Comparison of ENCODE assay signal across 1 cellular context in the genomic region with DNA sequence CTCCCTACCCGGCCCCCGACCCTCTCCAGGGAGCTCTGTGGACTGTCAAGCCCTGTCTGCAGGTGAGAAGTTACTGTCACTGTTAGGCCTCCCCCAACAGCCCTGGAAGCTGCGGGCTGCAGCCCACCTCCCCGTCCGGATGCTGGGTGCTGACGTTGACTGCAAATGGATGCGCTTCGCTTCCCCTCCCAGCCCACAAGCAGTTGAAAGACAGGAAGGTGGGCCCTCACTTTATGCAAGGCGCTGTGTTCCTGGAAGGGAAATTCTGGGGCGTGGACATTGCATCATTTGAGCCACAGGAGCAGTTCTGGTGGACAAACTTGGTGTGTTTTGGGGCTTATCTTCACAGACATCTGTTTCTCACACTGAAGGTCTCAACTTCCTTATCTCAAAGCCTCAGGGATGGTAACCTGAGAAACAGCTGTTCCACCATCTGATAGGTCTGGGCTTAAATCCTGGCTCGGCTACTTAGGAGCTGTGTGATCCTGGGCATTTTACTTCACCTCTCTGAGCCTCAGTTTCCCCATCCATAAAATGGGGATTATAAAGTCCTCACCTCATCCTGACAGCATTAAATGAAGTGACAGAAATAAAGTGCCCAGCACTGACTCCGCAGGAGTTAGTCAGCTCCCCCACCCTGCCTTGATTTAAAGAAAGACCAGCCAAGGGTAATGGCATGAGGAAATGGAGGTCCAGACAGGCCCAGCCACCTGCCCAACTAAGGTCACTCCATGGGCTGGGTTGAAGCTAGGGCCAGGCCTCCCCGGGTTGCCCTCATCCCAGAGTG.
TF ChIP-seq lines count a peak whose summit lies in the region.

No MANE protein-coding gene starts in this region.

TF ChIP-seq in K562, 482 proteins besides CTCF, POLR2A, EP300 and RAD21 (continued from another document and continues in another):
- TF ChIP-seq, protein P1, sequence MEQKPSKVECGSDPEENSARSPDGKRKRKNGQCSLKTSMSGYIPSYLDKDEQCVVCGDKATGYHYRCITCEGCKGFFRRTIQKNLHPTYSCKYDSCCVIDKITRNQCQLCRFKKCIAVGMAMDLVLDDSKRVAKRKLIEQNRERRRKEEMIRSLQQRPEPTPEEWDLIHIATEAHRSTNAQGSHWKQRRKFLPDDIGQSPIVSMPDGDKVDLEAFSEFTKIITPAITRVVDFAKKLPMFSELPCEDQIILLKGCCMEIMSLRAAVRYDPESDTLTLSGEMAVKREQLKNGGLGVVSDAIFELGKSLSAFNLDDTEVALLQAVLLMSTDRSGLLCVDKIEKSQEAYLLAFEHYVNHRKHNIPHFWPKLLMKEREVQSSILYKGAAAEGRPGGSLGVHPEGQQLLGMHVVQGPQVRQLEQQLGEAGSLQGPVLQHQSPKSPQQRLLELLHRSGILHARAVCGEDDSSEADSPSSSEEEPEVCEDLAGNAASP (IDR thresholded peaks at IDR 0.05): no peak
- peak; percentile 47 to 62; a peak in 3 of 4 replicates for TF ChIP-seq NRF1 (conservative IDR thresholded peaks at IDR 0.05 in 1 of 2, IDR thresholded peaks at IDR 0.05 in 1 of 2)
- peak; percentile 100 for TF ChIP-seq HDAC2 (IDR thresholded peaks at IDR 0.05)
- TF ChIP-seq, protein P2, sequence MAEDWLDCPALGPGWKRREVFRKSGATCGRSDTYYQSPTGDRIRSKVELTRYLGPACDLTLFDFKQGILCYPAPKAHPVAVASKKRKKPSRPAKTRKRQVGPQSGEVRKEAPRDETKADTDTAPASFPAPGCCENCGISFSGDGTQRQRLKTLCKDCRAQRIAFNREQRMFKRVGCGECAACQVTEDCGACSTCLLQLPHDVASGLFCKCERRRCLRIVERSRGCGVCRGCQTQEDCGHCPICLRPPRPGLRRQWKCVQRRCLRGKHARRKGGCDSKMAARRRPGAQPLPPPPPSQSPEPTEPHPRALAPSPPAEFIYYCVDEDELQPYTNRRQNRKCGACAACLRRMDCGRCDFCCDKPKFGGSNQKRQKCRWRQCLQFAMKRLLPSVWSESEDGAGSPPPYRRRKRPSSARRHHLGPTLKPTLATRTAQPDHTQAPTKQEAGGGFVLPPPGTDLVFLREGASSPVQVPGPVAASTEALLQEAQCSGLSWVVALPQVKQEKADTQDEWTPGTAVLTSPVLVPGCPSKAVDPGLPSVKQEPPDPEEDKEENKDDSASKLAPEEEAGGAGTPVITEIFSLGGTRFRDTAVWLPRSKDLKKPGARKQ (CRISPR knock-in tag; IDR thresholded peaks at IDR 0.05): no peak
- TF ChIP-seq SMARCB1 (IDR thresholded peaks at IDR 0.05; ENCODE audit: insufficient read length, low read depth): no peak
- TF ChIP-seq, protein P3, sequence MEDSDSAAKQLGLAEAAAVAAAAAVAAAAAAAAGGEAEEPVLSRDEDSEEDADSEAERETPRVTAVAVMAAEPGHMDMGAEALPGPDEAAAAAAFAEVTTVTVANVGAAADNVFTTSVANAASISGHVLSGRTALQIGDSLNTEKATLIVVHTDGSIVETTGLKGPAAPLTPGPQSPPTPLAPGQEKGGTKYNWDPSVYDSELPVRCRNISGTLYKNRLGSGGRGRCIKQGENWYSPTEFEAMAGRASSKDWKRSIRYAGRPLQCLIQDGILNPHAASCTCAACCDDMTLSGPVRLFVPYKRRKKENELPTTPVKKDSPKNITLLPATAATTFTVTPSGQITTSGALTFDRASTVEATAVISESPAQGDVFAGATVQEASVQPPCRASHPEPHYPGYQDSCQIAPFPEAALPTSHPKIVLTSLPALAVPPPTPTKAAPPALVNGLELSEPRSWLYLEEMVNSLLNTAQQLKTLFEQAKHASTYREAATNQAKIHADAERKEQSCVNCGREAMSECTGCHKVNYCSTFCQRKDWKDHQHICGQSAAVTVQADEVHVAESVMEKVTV (CRISPR knock-in tag; IDR thresholded peaks at IDR 0.05): no peak
- TF ChIP-seq, protein P4, sequence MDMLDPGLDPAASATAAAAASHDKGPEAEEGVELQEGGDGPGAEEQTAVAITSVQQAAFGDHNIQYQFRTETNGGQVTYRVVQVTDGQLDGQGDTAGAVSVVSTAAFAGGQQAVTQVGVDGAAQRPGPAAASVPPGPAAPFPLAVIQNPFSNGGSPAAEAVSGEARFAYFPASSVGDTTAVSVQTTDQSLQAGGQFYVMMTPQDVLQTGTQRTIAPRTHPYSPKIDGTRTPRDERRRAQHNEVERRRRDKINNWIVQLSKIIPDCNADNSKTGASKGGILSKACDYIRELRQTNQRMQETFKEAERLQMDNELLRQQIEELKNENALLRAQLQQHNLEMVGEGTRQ (CRISPR knock-in tag; IDR thresholded peaks at IDR 0.05): no peak
- no peak for TF ChIP-seq MED1 (CRISPR knock-in tag; IDR thresholded peaks at IDR 0.05; ENCODE audit: borderline replicate concordance)
- TF ChIP-seq, protein P5, sequence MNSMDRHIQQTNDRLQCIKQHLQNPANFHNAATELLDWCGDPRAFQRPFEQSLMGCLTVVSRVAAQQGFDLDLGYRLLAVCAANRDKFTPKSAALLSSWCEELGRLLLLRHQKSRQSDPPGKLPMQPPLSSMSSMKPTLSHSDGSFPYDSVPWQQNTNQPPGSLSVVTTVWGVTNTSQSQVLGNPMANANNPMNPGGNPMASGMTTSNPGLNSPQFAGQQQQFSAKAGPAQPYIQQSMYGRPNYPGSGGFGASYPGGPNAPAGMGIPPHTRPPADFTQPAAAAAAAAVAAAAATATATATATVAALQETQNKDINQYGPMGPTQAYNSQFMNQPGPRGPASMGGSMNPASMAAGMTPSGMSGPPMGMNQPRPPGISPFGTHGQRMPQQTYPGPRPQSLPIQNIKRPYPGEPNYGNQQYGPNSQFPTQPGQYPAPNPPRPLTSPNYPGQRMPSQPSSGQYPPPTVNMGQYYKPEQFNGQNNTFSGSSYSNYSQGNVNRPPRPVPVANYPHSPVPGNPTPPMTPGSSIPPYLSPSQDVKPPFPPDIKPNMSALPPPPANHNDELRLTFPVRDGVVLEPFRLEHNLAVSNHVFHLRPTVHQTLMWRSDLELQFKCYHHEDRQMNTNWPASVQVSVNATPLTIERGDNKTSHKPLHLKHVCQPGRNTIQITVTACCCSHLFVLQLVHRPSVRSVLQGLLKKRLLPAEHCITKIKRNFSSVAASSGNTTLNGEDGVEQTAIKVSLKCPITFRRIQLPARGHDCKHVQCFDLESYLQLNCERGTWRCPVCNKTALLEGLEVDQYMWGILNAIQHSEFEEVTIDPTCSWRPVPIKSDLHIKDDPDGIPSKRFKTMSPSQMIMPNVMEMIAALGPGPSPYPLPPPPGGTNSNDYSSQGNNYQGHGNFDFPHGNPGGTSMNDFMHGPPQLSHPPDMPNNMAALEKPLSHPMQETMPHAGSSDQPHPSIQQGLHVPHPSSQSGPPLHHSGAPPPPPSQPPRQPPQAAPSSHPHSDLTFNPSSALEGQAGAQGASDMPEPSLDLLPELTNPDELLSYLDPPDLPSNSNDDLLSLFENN (IDR thresholded peaks at IDR 0.05; ENCODE audit: low read depth in 2 of 2, low read length in 2 of 2): peak in 1 of 2 experiments; percentile 98; a peak in 2 of 4 replicates
- TF ChIP-seq CBFA2T3 (IDR thresholded peaks at IDR 0.05): peak; percentile 100
- no peak for TF ChIP-seq ZNF282 (CRISPR knock-in tag; IDR thresholded peaks at IDR 0.05)
- TF ChIP-seq, protein P6, sequence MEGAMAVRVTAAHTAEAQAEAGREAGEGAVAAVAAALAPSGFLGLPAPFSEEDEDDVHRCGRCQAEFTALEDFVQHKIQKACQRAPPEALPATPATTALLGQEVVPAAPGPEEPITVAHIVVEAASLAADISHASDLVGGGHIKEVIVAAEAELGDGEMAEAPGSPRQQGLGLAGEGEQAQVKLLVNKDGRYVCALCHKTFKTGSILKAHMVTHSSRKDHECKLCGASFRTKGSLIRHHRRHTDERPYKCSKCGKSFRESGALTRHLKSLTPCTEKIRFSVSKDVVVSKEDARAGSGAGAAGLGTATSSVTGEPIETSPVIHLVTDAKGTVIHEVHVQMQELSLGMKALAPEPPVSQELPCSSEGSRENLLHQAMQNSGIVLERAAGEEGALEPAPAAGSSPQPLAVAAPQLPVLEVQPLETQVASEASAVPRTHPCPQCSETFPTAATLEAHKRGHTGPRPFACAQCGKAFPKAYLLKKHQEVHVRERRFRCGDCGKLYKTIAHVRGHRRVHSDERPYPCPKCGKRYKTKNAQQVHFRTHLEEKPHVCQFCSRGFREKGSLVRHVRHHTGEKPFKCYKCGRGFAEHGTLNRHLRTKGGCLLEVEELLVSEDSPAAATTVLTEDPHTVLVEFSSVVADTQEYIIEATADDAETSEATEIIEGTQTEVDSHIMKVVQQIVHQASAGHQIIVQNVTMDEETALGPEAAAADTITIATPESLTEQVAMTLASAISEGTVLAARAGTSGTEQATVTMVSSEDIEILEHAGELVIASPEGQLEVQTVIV (CRISPR knock-in tag; IDR thresholded peaks at IDR 0.05; ENCODE audit: borderline replicate concordance): no peak
- TF ChIP-seq MTA2 (IDR thresholded peaks at IDR 0.05; ENCODE audit: low read depth): peak; percentile 99
- TF ChIP-seq CTBP1 (IDR thresholded peaks at IDR 0.05; ENCODE audit: borderline replicate concordance): peak; percentile 99; the same call in 1 of the 2 replicates
- peak; percentile 95 for TF ChIP-seq MEIS2 (IDR thresholded peaks at IDR 0.05; ENCODE audit: partially characterized antibody)
- no peak for TF ChIP-seq PPARD (CRISPR knock-in tag; IDR thresholded peaks at IDR 0.05)
- peak; percentile 80 for TF ChIP-seq ZKSCAN1 (IDR thresholded peaks at IDR 0.05; ENCODE audit: low read depth, low read length)
- peak; percentile 72 to 82; a peak in 3 of 4 replicates for TF ChIP-seq FOXK2 (conservative IDR thresholded peaks at IDR 0.05 in 1 of 2, IDR thresholded peaks at IDR 0.05 in 1 of 2; ENCODE audit: low read depth in 2 of 2)
- TF ChIP-seq, protein P7, sequence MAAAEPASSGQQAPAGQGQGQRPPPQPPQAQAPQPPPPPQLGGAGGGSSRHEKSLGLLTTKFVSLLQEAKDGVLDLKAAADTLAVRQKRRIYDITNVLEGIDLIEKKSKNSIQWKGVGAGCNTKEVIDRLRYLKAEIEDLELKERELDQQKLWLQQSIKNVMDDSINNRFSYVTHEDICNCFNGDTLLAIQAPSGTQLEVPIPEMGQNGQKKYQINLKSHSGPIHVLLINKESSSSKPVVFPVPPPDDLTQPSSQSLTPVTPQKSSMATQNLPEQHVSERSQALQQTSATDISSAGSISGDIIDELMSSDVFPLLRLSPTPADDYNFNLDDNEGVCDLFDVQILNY (CRISPR knock-in tag; IDR thresholded peaks at IDR 0.05): peak; percentile 54; the same call in 1 of the 2 replicates
- TF ChIP-seq LCOR (CRISPR knock-in tag; IDR thresholded peaks at IDR 0.05): peak; percentile 99
- peak; percentile 86 for TF ChIP-seq ZNF311 (CRISPR knock-in tag; IDR thresholded peaks at IDR 0.05)
- TF ChIP-seq FOXK1 (CRISPR knock-in tag; IDR thresholded peaks at IDR 0.05; ENCODE audit: borderline replicate concordance): no peak
- TF ChIP-seq, protein P8, sequence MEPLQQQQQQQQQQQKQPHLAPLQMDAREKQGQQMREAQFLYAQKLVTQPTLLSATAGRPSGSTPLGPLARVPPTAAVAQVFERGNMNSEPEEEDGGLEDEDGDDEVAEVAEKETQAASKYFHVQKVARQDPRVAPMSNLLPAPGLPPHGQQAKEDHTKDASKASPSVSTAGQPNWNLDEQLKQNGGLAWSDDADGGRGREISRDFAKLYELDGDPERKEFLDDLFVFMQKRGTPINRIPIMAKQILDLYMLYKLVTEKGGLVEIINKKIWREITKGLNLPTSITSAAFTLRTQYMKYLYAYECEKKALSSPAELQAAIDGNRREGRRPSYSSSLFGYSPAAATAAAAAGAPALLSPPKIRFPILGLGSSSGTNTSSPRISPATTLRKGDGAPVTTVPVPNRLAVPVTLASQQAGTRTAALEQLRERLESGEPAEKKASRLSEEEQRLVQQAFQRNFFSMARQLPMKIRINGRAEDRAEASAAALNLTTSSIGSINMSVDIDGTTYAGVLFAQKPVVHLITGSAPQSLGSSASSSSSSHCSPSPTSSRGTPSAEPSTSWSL (CRISPR knock-in tag; IDR thresholded peaks at IDR 0.05; ENCODE audit: borderline replicate concordance): no peak
- peak; percentile 74; the same call in 1 of the 2 replicates for TF ChIP-seq NR1H2 (CRISPR knock-in tag; IDR thresholded peaks at IDR 0.05)
- TF ChIP-seq ZNF224 (CRISPR knock-in tag; IDR thresholded peaks at IDR 0.05): no peak
- TF ChIP-seq CREBBP (IDR thresholded peaks at IDR 0.05; ENCODE audit: low read depth, low read length): no peak
- no peak; the same call in 1 of the 2 replicates for TF ChIP-seq EHMT2 (IDR thresholded peaks at IDR 0.05)
- TF ChIP-seq, protein P9, sequence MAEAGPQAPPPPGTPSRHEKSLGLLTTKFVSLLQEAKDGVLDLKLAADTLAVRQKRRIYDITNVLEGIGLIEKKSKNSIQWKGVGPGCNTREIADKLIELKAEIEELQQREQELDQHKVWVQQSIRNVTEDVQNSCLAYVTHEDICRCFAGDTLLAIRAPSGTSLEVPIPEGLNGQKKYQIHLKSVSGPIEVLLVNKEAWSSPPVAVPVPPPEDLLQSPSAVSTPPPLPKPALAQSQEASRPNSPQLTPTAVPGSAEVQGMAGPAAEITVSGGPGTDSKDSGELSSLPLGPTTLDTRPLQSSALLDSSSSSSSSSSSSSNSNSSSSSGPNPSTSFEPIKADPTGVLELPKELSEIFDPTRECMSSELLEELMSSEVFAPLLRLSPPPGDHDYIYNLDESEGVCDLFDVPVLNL (CRISPR knock-in tag; IDR thresholded peaks at IDR 0.05; ENCODE audit: low read depth): no peak
- TF ChIP-seq, protein P10, sequence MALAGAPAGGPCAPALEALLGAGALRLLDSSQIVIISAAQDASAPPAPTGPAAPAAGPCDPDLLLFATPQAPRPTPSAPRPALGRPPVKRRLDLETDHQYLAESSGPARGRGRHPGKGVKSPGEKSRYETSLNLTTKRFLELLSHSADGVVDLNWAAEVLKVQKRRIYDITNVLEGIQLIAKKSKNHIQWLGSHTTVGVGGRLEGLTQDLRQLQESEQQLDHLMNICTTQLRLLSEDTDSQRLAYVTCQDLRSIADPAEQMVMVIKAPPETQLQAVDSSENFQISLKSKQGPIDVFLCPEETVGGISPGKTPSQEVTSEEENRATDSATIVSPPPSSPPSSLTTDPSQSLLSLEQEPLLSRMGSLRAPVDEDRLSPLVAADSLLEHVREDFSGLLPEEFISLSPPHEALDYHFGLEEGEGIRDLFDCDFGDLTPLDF (CRISPR knock-in tag; IDR thresholded peaks at IDR 0.05): no peak; the same call in 1 of the 2 replicates
- no peak for TF ChIP-seq SLC30A9 (CRISPR knock-in tag; IDR thresholded peaks at IDR 0.05)
- peak; percentile 99 for TF ChIP-seq ZFP36 (IDR thresholded peaks at IDR 0.05; ENCODE audit: low read depth, low read length, partially characterized antibody)
- TF ChIP-seq FOSL1 (tag; conservative IDR thresholded peaks at IDR 0.05): peak; percentile 81
- TF ChIP-seq ZNF121 (CRISPR knock-in tag; conservative IDR thresholded peaks at IDR 0.05): no peak
- TF ChIP-seq MBD2 (IDR thresholded peaks at IDR 0.05; ENCODE audit: borderline replicate concordance, low read depth): peak; percentile 92
- no peak for TF ChIP-seq POLR3G (IDR thresholded peaks at IDR 0.05; ENCODE audit: extremely low read depth, insufficient read length, insufficient replicate concordance)
- TF ChIP-seq, protein P11, sequence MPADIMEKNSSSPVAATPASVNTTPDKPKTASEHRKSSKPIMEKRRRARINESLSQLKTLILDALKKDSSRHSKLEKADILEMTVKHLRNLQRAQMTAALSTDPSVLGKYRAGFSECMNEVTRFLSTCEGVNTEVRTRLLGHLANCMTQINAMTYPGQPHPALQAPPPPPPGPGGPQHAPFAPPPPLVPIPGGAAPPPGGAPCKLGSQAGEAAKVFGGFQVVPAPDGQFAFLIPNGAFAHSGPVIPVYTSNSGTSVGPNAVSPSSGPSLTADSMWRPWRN (IDR thresholded peaks at IDR 0.05; ENCODE audit: low read depth): peak; percentile 96
- TF ChIP-seq STAT5A (IDR thresholded peaks at IDR 0.05; ENCODE audit: borderline replicate concordance, low read length): peak; percentile 99
- peak; percentile 98 to 99 for TF ChIP-seq KDM1A (IDR thresholded peaks at IDR 0.05)
